Comparison of ENCODE assay signal across 12 cellular contexts in genomic region chr1:14486401-14487110, GRCh38.
A peak's percentile ranks its signal among the peaks of the same experiment; 100 is the strongest.
DNase-seq lines count a peak whose midpoint lies in the region; ATAC-seq, FAIRE-seq and TF ChIP-seq lines count a peak whose summit lies in the region.
"Had no signal": no experiment of that assay in that cellular context is flagged by ENCODE, and none has a peak within 500 bp of the region (broad histone marks: within the 10 kb centered on the region; RNA-seq: fewer than 3 reads in every experiment).

No MANE protein-coding gene starts in this region.

- no peak overlapping the region for H3K4me2 ChIP-seq in HepG2 (ENCODE audit: low read depth, low read length)

- DNase-seq in HT1080 (ENCODE audit: low read depth), result peak; percentile 64
- peak; percentile 96 for DNase-seq in astrocyte of the cerebellum (ENCODE audit: low read depth)
- peak; percentile 55 to 64 (median 60) for DNase-seq in right cardiac atrium
- DNase-seq in thoracic aorta (ENCODE audit: low spot score), result no peak
- DNase-seq in activated CD4-positive, alpha-beta T cell treated with anti-CD3 and anti-CD28 coated beads, Interleukin-2, amount 10 ng/mL, durations not matched to agents 24 days and 14 days, result no peak
- no peak for DNase-seq in HepG2 (ENCODE audit: low spot score)
- DNase-seq: activated naive CD8-positive, alpha-beta T cell treated with anti-CD3 and anti-CD28 coated beads for 36 hours; DND-41; NCI-H1694 treated with DMSO at 0.1 percent for 48 hours; stimulated activated CD4-positive, alpha-beta T cell treated with anti-CD3 and anti-CD28 coated beads, Interleukin-1b, Interleukin-23, amount 100 ng/mL, for 48 hours had no signal

- H3K4me3 ChIP-seq in astrocyte of the cerebellum (ENCODE audit: low read depth, low read length), result no peak overlapping the region
- no peak overlapping the region for H3K4me3 ChIP-seq in right cardiac atrium (ENCODE audit: low read length)
- H3K4me3 ChIP-seq in thoracic aorta, result no peak overlapping the region
- no peak overlapping the region for H3K4me3 ChIP-seq in HepG2 (replicated peaks in 1 of 3; ENCODE audit: insufficient read depth in 1 of 3, low read depth in 2 of 3, low read length in 3 of 3)

- ATAC-seq in right cardiac atrium (peak; percentile 95), thoracic aorta (ENCODE audit: insufficient number of reproducible peaks, low FRiP score, low read depth) (peak; percentile 28), GM21529 (IDR thresholded peaks at IDR 0.05; ENCODE audit: unreplicated experiment) (no peak), HepG2 (no peak)

- H3K27ac Mint-ChIP-seq in activated CD4-positive, alpha-beta T cell treated with anti-CD3 and anti-CD28 coated beads, Interleukin-2, amount 10 ng/mL, durations not matched to agents 24 days and 14 days, result no peak overlapping the region
- H3K27ac Mint-ChIP-seq: activated naive CD8-positive, alpha-beta T cell treated with anti-CD3 and anti-CD28 coated beads for 36 hours had no signal

- H3K9me3 ChIP-seq in right cardiac atrium (ENCODE audit: control insufficient read depth, low read length) (no peaks in the 10 kb centered on the region), thoracic aorta (no peaks in the 10 kb centered on the region), HepG2 (ENCODE audit: low read length) (no peaks in the 10 kb centered on the region)

- WGBS in right cardiac atrium, result 38% methylated on average over 8 of the region's 8 CpGs
- WGBS in HepG2 (ENCODE audit: low lambda C conversion rate), result 0% methylated on average over 8 of the region's 8 CpGs

- FAIRE-seq in HepG2 (lab: Jason Lieb, UNC), result no peak
- FAIRE-seq: H1 had no signal

- in situ Hi-C loops in astrocyte of the cerebellum (cut with HindIII; ENCODE audit: low sequenced_read_pairs), result no loop called here
- in situ Hi-C loops in HepG2 (cut with HindIII; ENCODE audit: extremely low pct_ligation_motif_present, low pct_unique_long_range_greater_than_20kb), result no loop called here

- POLR2A ChIA-PET in HepG2 (lab: Yijun Ruan, JAX), result no interaction called here

- no peak for TF ChIP-seq POLR2A in HepG2 (IDR thresholded peaks at IDR 0.05; ENCODE audit: insufficient read depth in 1 of 2, low read depth in 2 of 2, low read length in 2 of 2)

- H3K36me3 Mint-ChIP-seq in activated CD4-positive, alpha-beta T cell treated with anti-CD3 and anti-CD28 coated beads, Interleukin-2, amount 10 ng/mL, durations not matched to agents 24 days and 14 days (ENCODE audit: low read depth), result no peaks in the 10 kb centered on the region
- H3K36me3 Mint-ChIP-seq: activated naive CD8-positive, alpha-beta T cell treated with anti-CD3 and anti-CD28 coated beads for 36 hours had no signal

- no peak for TF ChIP-seq RAD21 in HepG2 (CRISPR knock-in tag; IDR thresholded peaks at IDR 0.05)

- no TSS peak for BruUV-seq in HepG2 (replicated peaks; lab: Mats Ljungman, UMichigan)

- intact Hi-C loops in right cardiac atrium (cut with DNase I), result no loop called here
- intact Hi-C loops in activated CD4-positive, alpha-beta T cell treated with anti-CD3 and anti-CD28 coated beads, Interleukin-2, amount 10 ng/mL, durations not matched to agents 24 days and 14 days (cut with micrococcal nuclease), result no loop called here
- intact Hi-C loops in HepG2 (cut with micrococcal nuclease; ENCODE audit: unreplicated experiment), result no loop called here

- H3K9ac ChIP-seq in HepG2 (ENCODE audit: insufficient read depth, low read depth, low read length), result no peak overlapping the region

- CTCF ChIA-PET in HepG2 (lab: Yijun Ruan, JAX; ENCODE audit: low intra/inter-chr PET ratio, low total read pairs), result no interaction called here

- H4K20me1 ChIP-seq in HepG2 (ENCODE audit: insufficient read depth, low read length), result no peaks in the 10 kb centered on the region

- H3K36me3 ChIP-seq in thoracic aorta (no peaks in the 10 kb centered on the region), HepG2 (replicated peaks in 1 of 2; ENCODE audit: control insufficient read depth in 1 of 2, insufficient read depth in 2 of 2, low read length in 2 of 2) (no peaks in the 10 kb centered on the region)

- H2AFZ ChIP-seq in HepG2 (ENCODE audit: low read length), result no peak overlapping the region

- TF ChIP-seq CTCF in astrocyte of the cerebellum (IDR thresholded peaks at IDR 0.05; ENCODE audit: low read depth, low read length, missing control alignments), result no peak
- no peak for TF ChIP-seq CTCF in thoracic aorta (IDR thresholded peaks at IDR 0.05)
- TF ChIP-seq CTCF in HepG2 (CRISPR knock-in tag; IDR thresholded peaks at IDR 0.05), result no peak

- no peaks in the 10 kb centered on the region for H3K9me3 Mint-ChIP-seq in activated CD4-positive, alpha-beta T cell treated with anti-CD3 and anti-CD28 coated beads, Interleukin-2, amount 10 ng/mL, durations not matched to agents 24 days and 14 days
- H3K9me3 Mint-ChIP-seq: activated naive CD8-positive, alpha-beta T cell treated with anti-CD3 and anti-CD28 coated beads for 36 hours had no signal

- H3K27ac ChIP-seq in right cardiac atrium (ENCODE audit: low read length), result no peak overlapping the region
- H3K27ac ChIP-seq in thoracic aorta, result no peak overlapping the region
- no peak overlapping the region for H3K27ac ChIP-seq in HepG2 (ENCODE audit: extremely low read length, insufficient read depth, low read length)

- H3K27me3 ChIP-seq in right cardiac atrium (ENCODE audit: control insufficient read depth, insufficient read depth) (no peaks in the 10 kb centered on the region), thoracic aorta (replicated peaks; ENCODE audit: insufficient read depth) (no peaks in the 10 kb centered on the region), HepG2 (ENCODE audit: control insufficient read depth in 1 of 2, insufficient read depth in 2 of 2, low read length in 2 of 2) (peaks cover 0 to 15% of the 10 kb centered on the region in 2 experiments; a peak in 2 of 5 replicates)

- H3K4me1 Mint-ChIP-seq in activated CD4-positive, alpha-beta T cell treated with anti-CD3 and anti-CD28 coated beads, Interleukin-2, amount 10 ng/mL, durations not matched to agents 24 days and 14 days, result no peaks in the 10 kb centered on the region
- H3K4me1 Mint-ChIP-seq: activated naive CD8-positive, alpha-beta T cell treated with anti-CD3 and anti-CD28 coated beads for 36 hours had no signal

- no peaks in the 10 kb centered on the region for H3K27me3 Mint-ChIP-seq in activated CD4-positive, alpha-beta T cell treated with anti-CD3 and anti-CD28 coated beads, Interleukin-2, amount 10 ng/mL, durations not matched to agents 24 days and 14 days

- H3K4me1 ChIP-seq in right cardiac atrium (ENCODE audit: control insufficient read depth, insufficient read depth, low read length) (no peaks in the 10 kb centered on the region), thoracic aorta (ENCODE audit: control insufficient read depth in 1 of 2, low read depth in 2 of 2) (peaks cover 9 to 21% of the 10 kb centered on the region in 2 donors), HepG2 (ENCODE audit: insufficient read depth, low read length) (no peaks in the 10 kb centered on the region)

- no peak overlapping the region for H3K4me3 Mint-ChIP-seq in activated CD4-positive, alpha-beta T cell treated with anti-CD3 and anti-CD28 coated beads, Interleukin-2, amount 10 ng/mL, durations not matched to agents 24 days and 14 days
- H3K4me3 Mint-ChIP-seq: activated naive CD8-positive, alpha-beta T cell treated with anti-CD3 and anti-CD28 coated beads for 36 hours had no signal

- no peaks in the 10 kb centered on the region for H3K79me2 ChIP-seq in HepG2 (ENCODE audit: insufficient read depth, low read length)

- TF ChIP-seq EP300 in HepG2 (IDR thresholded peaks at IDR 0.05; ENCODE audit: low read depth in 2 of 2, low read length in 2 of 2) (no peak), HepG2 (CRISPR knock-in tag; IDR thresholded peaks at IDR 0.05; ENCODE audit: borderline replicate concordance) (no peak)

TF ChIP-seq in HepG2, 621 proteins besides CTCF, POLR2A, EP300 and RAD21 (continues in another document):
- TF ChIP-seq AHDC1 (CRISPR knock-in tag; IDR thresholded peaks at IDR 0.05; ENCODE audit: borderline replicate concordance), result no peak
- TF ChIP-seq SCMH1 (CRISPR knock-in tag; IDR thresholded peaks at IDR 0.05; ENCODE audit: borderline replicate concordance), result no peak

Comparison
In these comparisons a context has a peak if more than half of its experiments do, and no peak if none do; other contexts are left out.
1. DNase-seq: peak in HT1080 (single experiment), astrocyte of the cerebellum (single experiment) and right cardiac atrium (3 of 3); none in thoracic aorta (single experiment), activated CD4-positive, alpha-beta T cell treated with anti-CD3 and anti-CD28 coated beads, Interleukin-2, amount 10 ng/mL, durations not matched to agents 24 days and 14 days (single experiment) and HepG2 (single experiment).
2. ATAC-seq: peak in right cardiac atrium (2 of 2) and thoracic aorta (single experiment); none in GM21529 (single experiment) and HepG2 (single experiment).